In genomic region chr12:76266797-76267196, GRCh38 we compare ENCODE assay signal across 10 cellular contexts.
A peak's percentile ranks its signal among the peaks of the same experiment; 100 is the strongest.
DNase-seq lines count a peak whose midpoint lies in the region; ATAC-seq and TF ChIP-seq lines count a peak whose summit lies in the region.
"Had no signal": no experiment of that assay in that cellular context is flagged by ENCODE, and none has a peak within 500 bp of the region (broad histone marks: within the 10 kb centered on the region; RNA-seq: fewer than 3 reads in every experiment).

No MANE protein-coding gene starts in this region.

- DNase-seq in Right ventricle myocardium inferior (ENCODE audit: missing footprints) (no peak), cardiac septum (ENCODE audit: low spot score) (no peak), brain microvascular endothelial cell (peak; percentile 90), hepatic stellate cell (ENCODE audit: low spot score) (peak; percentile 30), NCI-H2107 treated with DMSO at 0.1 percent for 48 hours (lab: John Stamatoyannopoulos, UW; ENCODE audit: unreplicated experiment) (no peak), G401 (ENCODE audit: low spot score) (no peak)
- DNase-seq: activated naive CD4-positive, alpha-beta T cell treated with anti-CD3 and anti-CD28 coated beads, Interleukin-2, amount 50 U/mL, for 16 hours; CD4-positive, CD25-positive, alpha-beta regulatory T cell had no signal

- in situ Hi-C loops in brain microvascular endothelial cell (cut with HindIII; ENCODE audit: low pct_ligation_motif_present, low sequenced_read_pairs): no loop called here
- in situ Hi-C loops in G401 (cut with HindIII; ENCODE audit: low sequenced_read_pairs): no loop called here

- intact Hi-C loops in Right ventricle myocardium inferior (cut with DNase I): no loop called here
- intact Hi-C loops in cardiac septum (cut with DNase I): loop anchor here (5.0 kb wide), 1 partner anchor 76 kb away; no protein-coding TSS in a partner anchor

- TF ChIP-seq CTCF in brain microvascular endothelial cell (IDR thresholded peaks at IDR 0.05; ENCODE audit: low read depth, low read length, missing control alignments): no peak

- H3K4me3 ChIP-seq in brain microvascular endothelial cell (ENCODE audit: low read depth, low read length): no peak overlapping the region

- no peaks in the 10 kb centered on the region for H3K36me3 ChIP-seq in brain microvascular endothelial cell (replicated peaks)

- no peaks in the 10 kb centered on the region for H3K27me3 ChIP-seq in brain microvascular endothelial cell (replicated peaks)

- ATAC-seq in Right ventricle myocardium inferior (peak; percentile 93), HG03457 (IDR thresholded peaks at IDR 0.05; ENCODE audit: unreplicated experiment) (no peak), HG03097 (IDR thresholded peaks at IDR 0.05; ENCODE audit: low FRiP score, unreplicated experiment) (no peak)

- peak overlapping the region; percentile 58 for H3K27ac ChIP-seq in brain microvascular endothelial cell

Comparison
In these comparisons a context has a peak if more than half of its experiments do, and no peak if none do; other contexts are left out.
1. DNase-seq: peak in brain microvascular endothelial cell (single experiment) and hepatic stellate cell (single experiment); none in Right ventricle myocardium inferior (single experiment), cardiac septum (single experiment), NCI-H2107 treated with DMSO at 0.1 percent for 48 hours (single experiment) and G401 (single experiment).